Comparison of ENCODE assay signal across 1 cellular context in the genomic region with DNA sequence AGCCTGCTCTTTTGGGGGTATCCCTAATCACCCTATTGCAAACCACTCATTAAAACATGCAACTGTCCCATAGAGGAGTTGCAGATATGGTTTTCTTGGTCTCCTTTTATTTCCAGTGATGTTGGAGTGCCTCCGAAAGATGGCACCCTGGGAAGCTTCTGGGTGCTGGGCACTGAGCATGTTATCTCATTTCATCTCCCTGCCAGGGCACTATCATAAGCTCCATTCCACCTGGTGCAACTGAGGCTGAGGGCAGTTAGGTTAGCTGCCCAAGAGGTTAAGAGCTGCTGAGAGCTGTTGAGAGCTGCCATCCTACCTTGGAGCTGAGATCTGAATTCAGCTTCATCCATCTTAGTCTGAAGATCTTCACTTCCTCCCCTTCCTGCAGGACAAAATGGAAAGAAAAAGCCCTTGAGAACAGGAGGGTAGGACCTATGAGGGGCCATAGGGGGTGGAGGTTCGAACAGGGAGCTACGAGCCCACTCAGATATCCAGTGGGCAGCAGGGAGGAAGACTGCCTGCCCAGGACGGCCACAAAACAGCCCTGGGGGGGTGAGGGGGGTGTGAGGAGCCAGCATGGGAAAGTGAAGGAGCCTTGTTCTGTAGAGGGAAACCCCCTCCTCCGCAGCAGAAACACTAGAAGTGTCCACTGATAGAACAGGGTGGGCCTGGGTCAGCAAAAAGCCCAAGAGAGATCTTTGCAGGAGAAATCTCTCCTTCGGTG.
TF ChIP-seq lines count a peak whose summit lies in the region.

No MANE protein-coding gene starts in this region.

TF ChIP-seq in H1, 55 proteins besides CTCF, POLR2A, EP300 and RAD21:
- TF ChIP-seq POU5F1 (IDR thresholded peaks at IDR 0.05; ENCODE audit: low read depth, low read length) (no peak), SIN3A (conservative IDR thresholded peaks at IDR 0.05 in 1 of 2, IDR thresholded peaks at IDR 0.05 in 1 of 2; ENCODE audit: low read depth in 1 of 2, low read length in 2 of 2) (0 out of 4 replicates have a peak, but pooled peaks of 1 of the 2 experiments have one; percentile 17)
